ENCODE assay signal across 14 cellular contexts in the genomic region with DNA sequence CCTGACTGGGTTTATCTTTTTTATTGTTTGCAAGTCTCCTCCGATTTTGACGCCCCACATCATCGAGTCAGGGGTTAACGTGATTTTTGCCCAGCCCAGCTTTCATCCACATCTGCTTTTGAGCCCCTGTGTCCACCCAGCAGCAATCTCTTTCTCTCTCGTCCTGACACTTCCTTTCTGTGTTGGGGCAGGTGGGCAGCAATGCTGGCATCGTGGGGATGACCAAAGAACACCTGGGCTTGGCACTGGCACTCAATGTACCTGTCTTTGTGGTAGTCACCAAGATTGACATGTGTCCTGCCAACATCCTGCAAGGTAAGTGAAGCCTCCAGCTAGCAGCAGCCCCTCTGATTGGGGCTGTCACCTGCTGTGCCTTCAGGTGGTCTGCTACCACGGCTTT. TPM values are rescaled to one million over a fixed set of nuclear protein-coding genes. Genes with fewer than 3 reads are reported as not detected.
DNase-seq lines count a peak whose midpoint lies in the region; ATAC-seq, FAIRE-seq and TF ChIP-seq lines count a peak whose summit lies in the region.
"Had no signal": no experiment of that assay in that cellular context is flagged by ENCODE, and none has a peak within 500 bp of the region (broad histone marks: within the 10 kb centered on the region; RNA-seq: fewer than 3 reads in every experiment).

No MANE protein-coding gene starts in this region.

- no peak overlapping the region for H3K9ac ChIP-seq in H9 (ENCODE audit: extremely low read depth, insufficient read length, low read length)
- H3K9ac ChIP-seq: GM23248 had no signal

- peak; percentile 56 for FAIRE-seq in urothelium cell line (lab: Jason Lieb, UNC)
- FAIRE-seq: GM19239 had no signal

- H3K27ac ChIP-seq in CD4-positive, CD25-positive, alpha-beta regulatory T cell (ENCODE audit: insufficient read depth, low read length, poor library complexity, severe bottlenecking) = no peak overlapping the region
- no peak overlapping the region for H3K27ac ChIP-seq in H9 (ENCODE audit: insufficient read length, low read depth, low read length)
- H3K27ac ChIP-seq: GM23248 had no signal

- TF ChIP-seq CTCF in H9 (conservative IDR thresholded peaks at IDR 0.05) (no peak), endothelial cell (IDR thresholded peaks at IDR 0.05; ENCODE audit: unreplicated experiment) (no peak)

- DNase-seq in CD4-positive, CD25-positive, alpha-beta regulatory T cell = no peak
- DNase-seq in H9 (no peak), endothelial cell (ENCODE audit: low spot score) (no peak), urothelium cell line (ENCODE audit: low spot score) (no peak), NCI-H1694 (lab: John Stamatoyannopoulos, UW) (no peak)
- DNase-seq: BE2C, C1 segment of cervical spinal cord, DMS79 treated with DMSO at 0.1 percent for 48 hours, GF-D8, GM23248, HCEC 1CT had no signal

- no peak overlapping the region for H2BK5ac ChIP-seq in H9 (ENCODE audit: insufficient read length, low read length)

- ATAC-seq in CD4-positive, CD25-positive, alpha-beta regulatory T cell (ENCODE audit: low read depth in 2 of 2) = no peak
- ATAC-seq in GM21529 (IDR thresholded peaks at IDR 0.05; ENCODE audit: unreplicated experiment) = no peak

- no peaks in the 10 kb centered on the region; the same call in 1 of the 2 replicates for H3K79me2 ChIP-seq in H9 (ENCODE audit: insufficient read depth, low read length)

- H3K36me3 ChIP-seq in CD4-positive, CD25-positive, alpha-beta regulatory T cell (ENCODE audit: control insufficient read depth, insufficient read depth, low read length) = peaks cover 89% of the 10 kb centered on the region

- H3K56ac ChIP-seq in H9 (ENCODE audit: insufficient read length, low read depth, low read length) = no peak overlapping the region

- H3K4me1 Mint-ChIP-seq in CD4-positive, CD25-positive, alpha-beta regulatory T cell = peaks cover 7 to 22% (median 16%) of the 10 kb centered on the region in 4 donors
- H3K4me1 Mint-ChIP-seq in H9 (peaks cover 0 to 6% of the 10 kb centered on the region in 2 experiments; a peak in 2 of 4 replicates), endothelial cell (ENCODE audit: unreplicated experiment) (peaks cover 18% of the 10 kb centered on the region)

- no peak overlapping the region for H2BK12ac ChIP-seq in H9 (ENCODE audit: insufficient read length, low read depth, low read length)

- peak overlapping the region in 1 of 4 donors; percentile 63 for H3K4me3 Mint-ChIP-seq in CD4-positive, CD25-positive, alpha-beta regulatory T cell
- H3K4me3 Mint-ChIP-seq in H9 (no peak overlapping the region), endothelial cell (ENCODE audit: unreplicated experiment) (peak overlapping the region; percentile 19)
- H3K4me3 Mint-ChIP-seq: CD4-positive, alpha-beta T cell had no signal

- no peak overlapping the region for H2BK15ac ChIP-seq in H9 (ENCODE audit: low read depth, low read length)

- H3K4me1 ChIP-seq in CD4-positive, CD25-positive, alpha-beta regulatory T cell (ENCODE audit: control insufficient read depth, insufficient read depth, low read length, poor library complexity, severe bottlenecking) = no peaks in the 10 kb centered on the region
- H3K4me1 ChIP-seq in H9 (ENCODE audit: insufficient read depth, low read length) = no peaks in the 10 kb centered on the region

- H3K23ac ChIP-seq in H9 (ENCODE audit: insufficient read length, low read depth, low read length) = no peak overlapping the region

- no peak overlapping the region for H3K4me3 ChIP-seq in CD4-positive, CD25-positive, alpha-beta regulatory T cell (ENCODE audit: low read depth, low read length)
- H3K4me3 ChIP-seq: GM23248 had no signal

- H2BK120ac ChIP-seq in H9 (ENCODE audit: low read depth, low read length, poor library complexity, severe bottlenecking) = no peak overlapping the region

- H3K4ac ChIP-seq in H9 (ENCODE audit: low read depth, low read length) = no peak overlapping the region

- no peaks in the 10 kb centered on the region for H3K79me1 ChIP-seq in H9 (ENCODE audit: insufficient read depth, low read depth, low read length, poor library complexity, severe bottlenecking)

- no CpG with 5 or more reads among the region's 7 CpGs for WGBS in H9 (ENCODE audit: extremely low coverage, insufficient read length, low lambda C conversion rate)

- no peak overlapping the region for H2AK5ac ChIP-seq in H9 (ENCODE audit: insufficient read length, low read length)

- peak overlapping the region in 2 of 3 donors; percentile 36 to 65 for H3K27ac Mint-ChIP-seq in CD4-positive, CD25-positive, alpha-beta regulatory T cell
- H3K27ac Mint-ChIP-seq in H9 (peak overlapping the region in 2 of 3 experiments; percentile 20 to 73; a peak in 2 of 7 replicates), endothelial cell (ENCODE audit: unreplicated experiment) (no peak overlapping the region)
- H3K27ac Mint-ChIP-seq: CD4-positive, alpha-beta T cell had no signal

- no peak overlapping the region for H2AFZ ChIP-seq in H9 (ENCODE audit: low read length)
- H2AFZ ChIP-seq: GM23248 had no signal

- H2BK20ac ChIP-seq in H9 (ENCODE audit: low read depth, low read length, poor library complexity, severe bottlenecking) = no peak overlapping the region

- no peaks in the 10 kb centered on the region for H3K23me2 ChIP-seq in H9 (ENCODE audit: insufficient read length, low read depth, low read length, poor library complexity, severe bottlenecking)

- H3K14ac ChIP-seq in H9 (ENCODE audit: insufficient read depth, low read length) = no peak overlapping the region

- no peak overlapping the region for H4K91ac ChIP-seq in H9 (ENCODE audit: insufficient read length, low read depth, low read length)

- no peak overlapping the region for H3T11ph ChIP-seq in H9 (ENCODE audit: low read length)

- H3K9me3 ChIP-seq in CD4-positive, CD25-positive, alpha-beta regulatory T cell (ENCODE audit: control insufficient read depth in 2 of 2, low read length in 2 of 2) = no peaks in the 10 kb centered on the region
- no peaks in the 10 kb centered on the region for H3K9me3 ChIP-seq in H9 (ENCODE audit: control insufficient read depth, low read depth, low read length)
- H3K9me3 ChIP-seq: BE2C had no signal

- no peaks in the 10 kb centered on the region for H3K27me3 ChIP-seq in CD4-positive, CD25-positive, alpha-beta regulatory T cell (ENCODE audit: control insufficient read depth, insufficient read depth, low read length)
- H3K27me3 ChIP-seq in H9 (ENCODE audit: insufficient read depth, low read length) = no peaks in the 10 kb centered on the region
- H3K27me3 ChIP-seq: BE2C had no signal

- H4K8ac ChIP-seq in H9 (replicated peaks; ENCODE audit: insufficient read length, low read depth, low read length) = no peak overlapping the region

- H3K4me2 ChIP-seq in H9 (ENCODE audit: insufficient read depth, insufficient read length, low read length) = no peak overlapping the region

- no peaks in the 10 kb centered on the region for H4K20me1 ChIP-seq in H9 (ENCODE audit: control insufficient read depth, insufficient read depth, insufficient read length)

- H4K5ac ChIP-seq in H9 (ENCODE audit: insufficient read length, low read depth, low read length) = no peak overlapping the region

- H3K27me3 Mint-ChIP-seq in CD4-positive, CD25-positive, alpha-beta regulatory T cell = no peaks in the 10 kb centered on the region
- H3K27me3 Mint-ChIP-seq in H9 (ENCODE audit: low read depth) (no peaks in the 10 kb centered on the region), endothelial cell (ENCODE audit: unreplicated experiment) (no peaks in the 10 kb centered on the region)
- H3K27me3 Mint-ChIP-seq: CD4-positive, alpha-beta T cell had no signal

- no peak overlapping the region for H3K18ac ChIP-seq in H9 (ENCODE audit: insufficient read length, low read depth, low read length)

- H3K9me3 Mint-ChIP-seq in CD4-positive, CD25-positive, alpha-beta regulatory T cell = no peaks in the 10 kb centered on the region
- H3K9me3 Mint-ChIP-seq in H9 (no peaks in the 10 kb centered on the region), endothelial cell (ENCODE audit: unreplicated experiment) (no peaks in the 10 kb centered on the region)
- H3K9me3 Mint-ChIP-seq: CD4-positive, alpha-beta T cell had no signal

- peaks cover 58% of the 10 kb centered on the region for H3K36me3 Mint-ChIP-seq in CD4-positive, CD25-positive, alpha-beta regulatory T cell
- H3K36me3 Mint-ChIP-seq in H9 (ENCODE audit: insufficient read depth in 1 of 3, low read depth in 3 of 3) = peaks cover 32 to 81% (median 75%) of the 10 kb centered on the region in 3 experiments
- H3K36me3 Mint-ChIP-seq in endothelial cell (ENCODE audit: low read depth, unreplicated experiment) = peaks cover 45% of the 10 kb centered on the region

RNA-seq across cellular contexts. Expression of a gene that starts 15.8 kb away (rescaled TPM):
- total RNA-seq in CD4-positive, CD25-positive, alpha-beta regulatory T cell = 285 TPM
- polyA plus RNA-seq in CD4-positive, CD25-positive, alpha-beta regulatory T cell = 10 to 100 TPM; 25.4 to 29.7 (median 25.7) TPM
- total RNA-seq in H9 (2021) (108 TPM in 2 replicates), endothelial cell (ENCODE audit: unreplicated experiment) (44.5 TPM)

RNA-seq across cellular contexts. Expression of a gene that starts 20.8 kb away (rescaled TPM):
- 205 TPM for total RNA-seq in CD4-positive, CD25-positive, alpha-beta regulatory T cell
- polyA plus RNA-seq in CD4-positive, CD25-positive, alpha-beta regulatory T cell = 10 to 100 TPM in 2 of 4 donors, 1 to 10 TPM in 2; 8.7 to 12.5 (median 10.2) TPM
- total RNA-seq in H9 (2021) (18.3 and 19.2 TPM in 2 replicates), endothelial cell (ENCODE audit: unreplicated experiment) (49.6 TPM)

RNA-seq across cellular contexts. Expression of a gene that starts 34.2 kb away (rescaled TPM):
- total RNA-seq in CD4-positive, CD25-positive, alpha-beta regulatory T cell = 454 TPM
- 100 to 1,000 TPM; 260 to 381 (median 298) TPM for polyA plus RNA-seq in CD4-positive, CD25-positive, alpha-beta regulatory T cell
- total RNA-seq in H9 (2021) = 12.0 and 12.1 TPM in 2 replicates
- 74.4 TPM for total RNA-seq in endothelial cell (ENCODE audit: unreplicated experiment)

RNA-seq across cellular contexts. Expression of a gene that starts 39.8 kb away (rescaled TPM):
- total RNA-seq in CD4-positive, CD25-positive, alpha-beta regulatory T cell = 58.4 TPM
- polyA plus RNA-seq in CD4-positive, CD25-positive, alpha-beta regulatory T cell = 10 to 100 TPM; 61.6 to 72.7 (median 65.7) TPM
- total RNA-seq in H9 (2021) = 128 TPM in 2 replicates
- total RNA-seq in endothelial cell (ENCODE audit: unreplicated experiment) = 108 TPM
